ENCODE assay signal across 28 cellular contexts in genomic region chr5:152104211-152104610, GRCh38.
"Had no signal": no experiment of that assay in that cellular context is flagged by ENCODE, and none has a peak within 500 bp of the region (broad histone marks: within the 10 kb centered on the region; RNA-seq: fewer than 3 reads in every experiment).

No MANE protein-coding gene starts in this region.

- ATAC-seq: activated CD4-positive, alpha-beta T cell treated with anti-CD3 and anti-CD28 coated beads for 36 hours; activated naive CD4-positive, alpha-beta T cell treated with anti-CD3 and anti-CD28 coated beads, Interleukin-2, amount 50 U/mL, for 72 hours; activated T-cell treated with anti-CD3 and anti-CD28 coated beads, Interleukin-2, amount 50 U/mL, for 72 hours; esophagus mucosa; T-helper 17 cell had no signal

- H3K9me3 ChIP-seq: ascending aorta, breast epithelium, colonic mucosa had no signal

- H3K4me1 ChIP-seq: ascending aorta, breast epithelium, colonic mucosa had no signal

- DNase-seq: activated CD4-positive, alpha-beta memory T cell treated with anti-CD3 and anti-CD28 coated beads for 36 hours; activated CD4-positive, alpha-beta T cell treated with anti-CD3 and anti-CD28 coated beads for 36 hours; activated CD4-positive, alpha-beta T cell treated with anti-CD3 and anti-CD28 coated beads, Interleukin-2, amount 10 ng/mL, durations not matched to agents 24 days and 14 days; activated CD4-positive, CD25-positive, alpha-beta regulatory T cell; activated CD4-positive, CD25-positive, alpha-beta regulatory T cell treated with anti-CD3 and anti-CD28 coated beads, Interleukin-2, amount 50 U/mL, for 72 hours; activated CD8-positive, alpha-beta memory T cell treated with anti-CD3 and anti-CD28 coated beads, Interleukin-2, amount 50 U/mL, for 48 hours; activated gamma-delta T cell; activated naive CD4-positive, alpha-beta T cell; activated naive CD4-positive, alpha-beta T cell treated with anti-CD3 and anti-CD28 coated beads, Interleukin-2, amount 10 ng/mL, durations not matched to agents 7 days and 5 days; activated naive CD8-positive, alpha-beta T cell treated with anti-CD3 and anti-CD28 coated beads, Interleukin-2, amount 10 ng/mL, durations not matched to agents 7 days and 5 days; activated T-cell treated with anti-CD3 and anti-CD28 coated beads for 4 hours; activated T-cell treated with anti-CD3 and anti-CD28 coated beads, Interleukin-2, amount 50 U/mL, for 24 hours; activated T-cell treated with anti-CD3 and anti-CD28 coated beads, Interleukin-2, amount 50 U/mL, for 72 hours; central memory CD4-positive, alpha-beta T cell; cerebellar nuclear complex; colonic mucosa; effector CD8-positive, alpha-beta T cell; foreskin fibroblast; T-helper 1 cell; T-helper 17 cell had no signal

- H3K9me3 Mint-ChIP-seq: activated CD4-positive, alpha-beta T cell treated with anti-CD3 and anti-CD28 coated beads, Interleukin-2, amount 10 ng/mL, durations not matched to agents 24 days and 14 days; activated naive CD4-positive, alpha-beta T cell treated with anti-CD3 and anti-CD28 coated beads, Interleukin-2, amount 10 ng/mL, durations not matched to agents 7 days and 5 days; T-helper 2 cell treated with Interferon-gamma antibody and Interleukin-4, amounts not matched to agents 5 μg/mL and 100 μg/mL, for 36 hours had no signal

- H3K4me3 Mint-ChIP-seq: activated CD4-positive, alpha-beta memory T cell treated with anti-CD3 and anti-CD28 coated beads for 36 hours; activated CD4-positive, alpha-beta T cell treated with anti-CD3 and anti-CD28 coated beads for 36 hours; activated CD4-positive, alpha-beta T cell treated with anti-CD3 and anti-CD28 coated beads, Interleukin-2, amount 10 ng/mL, durations not matched to agents 24 days and 14 days; activated naive CD4-positive, alpha-beta T cell treated with anti-CD3 and anti-CD28 coated beads, Interleukin-2, amount 10 ng/mL, durations not matched to agents 7 days and 5 days; activated naive CD8-positive, alpha-beta T cell treated with anti-CD3 and anti-CD28 coated beads, Interleukin-2, amount 10 ng/mL, durations not matched to agents 7 days and 5 days; activated T-cell treated with anti-CD3 and anti-CD28 coated beads, Interleukin-2, amount 50 U/mL, for 24 hours; activated T-cell treated with anti-CD3 and anti-CD28 coated beads, Interleukin-2, amount 50 U/mL, for 72 hours; brain; T-helper 17 cell; T-helper 2 cell treated with Interferon-gamma antibody and Interleukin-4, amounts not matched to agents 5 μg/mL and 100 μg/mL, for 36 hours had no signal

- H3K27ac ChIP-seq: ascending aorta, breast epithelium, cardiac muscle cell, colonic mucosa had no signal

- H3K27me3 ChIP-seq: ascending aorta, breast epithelium, cardiac muscle cell, colonic mucosa had no signal

- H3K4me3 ChIP-seq: ascending aorta, breast epithelium, cardiac muscle cell, colonic mucosa had no signal

- H3K4me1 Mint-ChIP-seq: activated CD4-positive, alpha-beta T cell treated with anti-CD3 and anti-CD28 coated beads for 36 hours; activated CD4-positive, alpha-beta T cell treated with anti-CD3 and anti-CD28 coated beads, Interleukin-2, amount 10 ng/mL, durations not matched to agents 24 days and 14 days; activated naive CD4-positive, alpha-beta T cell treated with anti-CD3 and anti-CD28 coated beads, Interleukin-2, amount 10 ng/mL, durations not matched to agents 7 days and 5 days; activated naive CD8-positive, alpha-beta T cell treated with anti-CD3 and anti-CD28 coated beads, Interleukin-2, amount 10 ng/mL, durations not matched to agents 7 days and 5 days; T-helper 17 cell had no signal

- H3K27ac Mint-ChIP-seq: activated CD4-positive, alpha-beta memory T cell treated with anti-CD3 and anti-CD28 coated beads for 36 hours; activated CD4-positive, alpha-beta T cell treated with anti-CD3 and anti-CD28 coated beads for 36 hours; activated CD4-positive, alpha-beta T cell treated with anti-CD3 and anti-CD28 coated beads, Interleukin-2, amount 10 ng/mL, durations not matched to agents 24 days and 14 days; activated naive CD4-positive, alpha-beta T cell treated with anti-CD3 and anti-CD28 coated beads, Interleukin-2, amount 10 ng/mL, durations not matched to agents 7 days and 5 days; activated naive CD4-positive, alpha-beta T cell treated with anti-CD3 and anti-CD28 coated beads, Interleukin-2, amount 50 U/mL, for 72 hours; activated naive CD8-positive, alpha-beta T cell treated with anti-CD3 and anti-CD28 coated beads, Interleukin-2, amount 10 ng/mL, durations not matched to agents 7 days and 5 days; activated T-cell treated with anti-CD3 and anti-CD28 coated beads, Interleukin-2, amount 50 U/mL, for 24 hours; activated T-cell treated with anti-CD3 and anti-CD28 coated beads, Interleukin-2, amount 50 U/mL, for 72 hours; brain; T-helper 17 cell; T-helper 2 cell treated with Interferon-gamma antibody and Interleukin-4, amounts not matched to agents 5 μg/mL and 100 μg/mL, for 36 hours had no signal

- FAIRE-seq: frontal cortex had no signal

- H3K27me3 Mint-ChIP-seq: activated CD4-positive, alpha-beta memory T cell treated with anti-CD3 and anti-CD28 coated beads for 36 hours; activated CD4-positive, alpha-beta T cell treated with anti-CD3 and anti-CD28 coated beads, Interleukin-2, amount 10 ng/mL, durations not matched to agents 24 days and 14 days; activated naive CD4-positive, alpha-beta T cell treated with anti-CD3 and anti-CD28 coated beads, Interleukin-2, amount 10 ng/mL, durations not matched to agents 7 days and 5 days; activated naive CD8-positive, alpha-beta T cell treated with anti-CD3 and anti-CD28 coated beads, Interleukin-2, amount 10 ng/mL, durations not matched to agents 7 days and 5 days had no signal

- H3K36me3 ChIP-seq: ascending aorta, breast epithelium, cardiac muscle cell, colonic mucosa had no signal

- H3K36me3 Mint-ChIP-seq: activated CD4-positive, alpha-beta memory T cell treated with anti-CD3 and anti-CD28 coated beads for 36 hours; activated naive CD4-positive, alpha-beta T cell treated with anti-CD3 and anti-CD28 coated beads, Interleukin-2, amount 10 ng/mL, durations not matched to agents 7 days and 5 days; activated naive CD8-positive, alpha-beta T cell treated with anti-CD3 and anti-CD28 coated beads, Interleukin-2, amount 10 ng/mL, durations not matched to agents 7 days and 5 days; brain had no signal
